ENCODE assay signal across 1 cellular context in the genomic region with DNA sequence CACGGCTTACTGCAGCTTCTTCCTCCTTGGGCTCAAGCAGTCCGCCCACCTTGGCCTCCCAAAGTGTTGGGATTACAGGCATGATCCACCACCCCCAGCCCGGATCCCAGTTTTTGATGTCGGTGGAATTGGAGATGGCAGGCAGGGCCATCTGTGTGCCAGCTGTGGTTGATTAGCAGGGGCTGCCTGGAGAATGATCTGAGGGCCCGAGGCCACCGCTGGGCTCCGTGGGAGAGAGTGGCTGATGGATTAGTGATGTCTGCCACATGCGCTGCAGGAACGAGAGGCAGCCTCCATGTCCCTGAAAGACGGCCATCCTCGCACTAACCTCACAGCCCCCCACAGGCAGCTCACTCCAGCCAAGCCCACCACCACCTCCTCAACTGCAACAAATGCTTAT.
TF ChIP-seq lines count a peak whose summit lies in the region.

No MANE protein-coding gene starts in this region.

TF ChIP-seq in WTC11, 78 proteins besides CTCF, POLR2A, EP300 and RAD21 (continued from another document):
- TF ChIP-seq ZBTB43 (CRISPR knock-in tag; IDR thresholded peaks at IDR 0.05) (no peak), ZNF423 (CRISPR knock-in tag; IDR thresholded peaks at IDR 0.05) (no peak)
